Comparison of ENCODE assay signal across 13 cellular contexts in the genomic region with DNA sequence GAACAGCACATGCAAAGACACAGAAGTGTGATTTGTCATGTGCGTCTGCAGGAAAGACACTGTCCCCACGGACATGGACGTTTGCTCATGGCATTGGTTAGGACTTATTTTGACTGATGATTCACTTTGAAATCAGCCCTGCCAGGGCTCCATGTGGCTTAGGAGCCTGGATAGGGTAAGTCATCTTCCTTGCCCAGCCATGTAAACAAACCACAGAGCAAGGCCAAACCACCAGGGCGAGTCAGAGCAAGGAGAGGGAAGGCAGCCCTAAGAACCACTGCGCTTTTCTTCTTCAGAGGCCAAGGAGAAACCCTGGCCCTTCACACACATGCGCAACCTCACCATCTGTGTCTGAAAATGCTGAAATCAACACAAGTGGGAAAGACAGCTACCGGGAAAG.
DNase-seq lines count a peak whose midpoint lies in the region; ATAC-seq and TF ChIP-seq lines count a peak whose summit lies in the region.
"Had no signal": no experiment of that assay in that cellular context is flagged by ENCODE, and none has a peak within 500 bp of the region (broad histone marks: within the 10 kb centered on the region; RNA-seq: fewer than 3 reads in every experiment).

No MANE protein-coding gene starts in this region.

- dilution Hi-C loops in mammary epithelial cell (cut with HindIII; ENCODE audit: low sequenced_read_pairs): no loop called here

- no peaks in the 10 kb centered on the region for H3K9me3 ChIP-seq in mammary epithelial cell (replicated peaks; ENCODE audit: insufficient read depth, low read length)
- H3K9me3 ChIP-seq: HAP-1, prostate gland had no signal

- peak; percentile 76 for DNase-seq in Caki2 (ENCODE audit: low read depth)
- peak; percentile 94 for DNase-seq in MV-4-11 (lab: John Stamatoyannopoulos, UW)
- peak; percentile 96 for DNase-seq in mammary epithelial cell
- DNase-seq in myocyte (ENCODE audit: low read depth): peak; percentile 97
- DNase-seq in NCI-H2171 (lab: John Stamatoyannopoulos, UW): no peak
- DNase-seq in T-helper 2 cell: no peak
- DNase-seq in GF-D8 (lab: John Stamatoyannopoulos, UW): no peak
- DNase-seq: activated T-cell treated with anti-CD3 and anti-CD28 coated beads for 4 hours, kidney had no signal

- intact Hi-C loops in mammary epithelial cell (cut with micrococcal nuclease): loop anchor here (2.0 kb wide), 2 partner anchors 137 to 285 kb away; a partner anchor contains a TSS

- BruUV-seq in mammary epithelial cell (replicated peaks; lab: Mats Ljungman, UMichigan): no TSS peak

- H3K4me1 ChIP-seq in mammary epithelial cell (ENCODE audit: insufficient read depth, low read length): peaks cover 14% of the 10 kb centered on the region
- H3K4me1 ChIP-seq: HAP-1, prostate gland had no signal

- no peak overlapping the region for H3K9ac ChIP-seq in mammary epithelial cell (ENCODE audit: insufficient read depth, low read length)

- CTCF ChIA-PET in mammary epithelial cell (lab: Charles Lee; ENCODE audit: low non-redundant PET): no interaction called here

- peak overlapping the region; percentile 29 for H2AFZ ChIP-seq in mammary epithelial cell (ENCODE audit: low read depth, low read length)

- no peak overlapping the region for H3K4me3 ChIP-seq in mammary epithelial cell (replicated peaks in 1 of 3; ENCODE audit: insufficient read depth in 1 of 3, low read depth in 2 of 3, low read length in 3 of 3)
- H3K4me3 ChIP-seq: coronary artery, HAP-1, prostate gland had no signal

- no peaks in the 10 kb centered on the region for H4K20me1 ChIP-seq in mammary epithelial cell (ENCODE audit: insufficient read depth, low read length)

- H3K27me3 ChIP-seq in mammary epithelial cell (ENCODE audit: insufficient read depth, low read length): no peaks in the 10 kb centered on the region

- H3K27ac ChIP-seq in mammary epithelial cell (ENCODE audit: insufficient read depth, low read depth, low read length): no peak overlapping the region
- H3K27ac ChIP-seq: prostate gland had no signal

- WGBS in mammary epithelial cell (ENCODE audit: low coverage, missing lambda C conversion rate): 0% methylated on average over 6 of the region's 7 CpGs

- peak in 1 of 2 donors; percentile 8 for TF ChIP-seq CTCF in mammary epithelial cell (conservative IDR thresholded peaks at IDR 0.05 in 1 of 2, IDR thresholded peaks at IDR 0.05 in 1 of 2; ENCODE audit: extremely low read depth in 1 of 2, insufficient read depth in 1 of 2, low read depth in 1 of 2, low read length in 2 of 2)

- no peak for ATAC-seq in GM21447 (IDR thresholded peaks at IDR 0.05; ENCODE audit: unreplicated experiment)

- no peaks in the 10 kb centered on the region for H3K79me2 ChIP-seq in mammary epithelial cell (ENCODE audit: insufficient read depth, low read length)

- no peaks in the 10 kb centered on the region for H3K36me3 ChIP-seq in mammary epithelial cell (ENCODE audit: insufficient read depth, low read length)
- H3K36me3 ChIP-seq: HAP-1, prostate gland had no signal

- in situ Hi-C loops in Caki2 (cut with HindIII; ENCODE audit: low pct_unique_long_range_greater_than_20kb, low sequenced_read_pairs) (no loop called here), mammary epithelial cell (cut with MboI; ENCODE audit: low sequenced_read_pairs in 2 of 2) (no loop called here)

- H3K4me2 ChIP-seq in mammary epithelial cell (ENCODE audit: insufficient read depth, low read depth, low read length): peak overlapping the region; percentile 50

Comparison
In these comparisons a context has a peak if more than half of its experiments do, and no peak if none do; other contexts are left out.
1. DNase-seq: peak in Caki2 (single experiment), MV-4-11 (single experiment), mammary epithelial cell (single experiment) and myocyte (single experiment); none in NCI-H2171 (single experiment), T-helper 2 cell (0 of 5) and GF-D8 (single experiment).